ENCODE assay signal across 8 cellular contexts in genomic region chr3:535566-536416, GRCh38.
DNase-seq lines count a peak whose midpoint lies in the region; ATAC-seq, FAIRE-seq and TF ChIP-seq lines count a peak whose summit lies in the region.

No MANE protein-coding gene starts in this region.

- H3K27ac Mint-ChIP-seq in progenitor cell of endocrine pancreas, result no peak overlapping the region

- FAIRE-seq in frontal cortex (lab: Jason Lieb, UNC), result no peak
- FAIRE-seq in D721Med (lab: Jason Lieb, UNC), result no peak

- H3K36me3 Mint-ChIP-seq in progenitor cell of endocrine pancreas (ENCODE audit: insufficient read depth), result no peaks in the 10 kb centered on the region

- TF ChIP-seq CTCF in progenitor cell of endocrine pancreas (IDR thresholded peaks at IDR 0.05; ENCODE audit: unreplicated experiment) (peak; percentile 57), D721Med (IDR thresholded peaks at IDR 0.05; ENCODE audit: insufficient read depth, missing control alignments) (no peak)

- DNase-seq in NCI-H1436 (lab: John Stamatoyannopoulos, UW) (peak; percentile 49), fibroblast of the conjunctiva (ENCODE audit: low read depth) (peak; percentile 27), progenitor cell of endocrine pancreas (ENCODE audit: low spot score, unreplicated experiment) (peak; percentile 30), frontal cortex (ENCODE audit: low spot score in 2 of 2) (no peak), D721Med (ENCODE audit: insufficient read length, low spot score) (no peak), amniotic stem cell (lab: John Stamatoyannopoulos, UW) (no peak), NCI-H446 treated with DMSO at 0.1 percent for 48 hours (lab: John Stamatoyannopoulos, UW) (no peak)

- peak overlapping the region; percentile 64 for H3K4me3 Mint-ChIP-seq in progenitor cell of endocrine pancreas (ENCODE audit: low read depth)

- H3K4me1 Mint-ChIP-seq in progenitor cell of endocrine pancreas (ENCODE audit: low read depth), result no peaks in the 10 kb centered on the region

- H3K27me3 Mint-ChIP-seq in progenitor cell of endocrine pancreas, result no peaks in the 10 kb centered on the region

- H3K9me3 Mint-ChIP-seq in progenitor cell of endocrine pancreas (ENCODE audit: low read depth), result peaks cover 4% of the 10 kb centered on the region

- ATAC-seq in GM18519 (IDR thresholded peaks at IDR 0.05; ENCODE audit: low FRiP score, unreplicated experiment), result peak; percentile 92

Comparison
In these comparisons a context has a peak if more than half of its experiments do, and no peak if none do; other contexts are left out.
1. DNase-seq: peak in NCI-H1436 (single experiment), fibroblast of the conjunctiva (single experiment) and progenitor cell of endocrine pancreas (single experiment); none in frontal cortex (0 of 2), D721Med (single experiment), amniotic stem cell (single experiment) and NCI-H446 treated with DMSO at 0.1 percent for 48 hours (single experiment).